In the genomic region with DNA sequence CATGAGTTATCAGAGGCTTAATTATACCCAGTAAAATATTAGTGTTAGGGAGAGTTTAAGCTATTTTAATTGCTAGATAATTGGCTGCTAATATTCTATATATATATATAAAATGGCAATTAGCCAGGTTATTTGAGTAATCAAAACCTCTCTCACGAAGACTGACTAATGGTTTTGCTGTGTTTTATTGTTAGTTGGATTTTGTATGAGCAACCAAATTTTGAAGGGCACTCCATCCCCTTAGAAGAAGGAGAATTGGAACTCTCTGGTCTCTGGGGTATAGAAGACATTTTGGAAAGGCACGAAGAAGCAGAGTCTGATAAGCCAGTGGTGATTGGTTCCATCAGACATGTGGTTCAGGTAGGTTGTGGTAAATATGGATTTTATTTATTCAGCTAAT, we compare ENCODE assay signal across 2 cellular contexts.
TF ChIP-seq lines count a peak whose summit lies in the region.

No MANE protein-coding gene starts in this region.

TF ChIP-seq in SK-N-SH, 30 proteins besides CTCF, POLR2A, EP300 and RAD21 (continued from another document):
- TF ChIP-seq GABPA (IDR thresholded peaks at IDR 0.05; ENCODE audit: low read depth) (no peak), ELF1 (IDR thresholded peaks at IDR 0.05) (no peak)
- TF ChIP-seq, protein P1, sequence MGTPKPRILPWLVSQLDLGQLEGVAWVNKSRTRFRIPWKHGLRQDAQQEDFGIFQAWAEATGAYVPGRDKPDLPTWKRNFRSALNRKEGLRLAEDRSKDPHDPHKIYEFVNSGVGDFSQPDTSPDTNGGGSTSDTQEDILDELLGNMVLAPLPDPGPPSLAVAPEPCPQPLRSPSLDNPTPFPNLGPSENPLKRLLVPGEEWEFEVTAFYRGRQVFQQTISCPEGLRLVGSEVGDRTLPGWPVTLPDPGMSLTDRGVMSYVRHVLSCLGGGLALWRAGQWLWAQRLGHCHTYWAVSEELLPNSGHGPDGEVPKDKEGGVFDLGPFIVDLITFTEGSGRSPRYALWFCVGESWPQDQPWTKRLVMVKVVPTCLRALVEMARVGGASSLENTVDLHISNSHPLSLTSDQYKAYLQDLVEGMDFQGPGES (IDR thresholded peaks at IDR 0.05; ENCODE audit: low read depth, low read length) = no peak

TF ChIP-seq in SK-N-SH treated with all-trans-retinoic acid at 6 μM for 48 hours, 23 proteins besides CTCF, POLR2A, EP300 and RAD21:
- no peak for TF ChIP-seq ZC3H10 (CRISPR knock-in tag; IDR thresholded peaks at IDR 0.05)
- TF ChIP-seq OSR1 (CRISPR knock-in tag; IDR thresholded peaks at IDR 0.05) = no peak
- TF ChIP-seq, protein P2, sequence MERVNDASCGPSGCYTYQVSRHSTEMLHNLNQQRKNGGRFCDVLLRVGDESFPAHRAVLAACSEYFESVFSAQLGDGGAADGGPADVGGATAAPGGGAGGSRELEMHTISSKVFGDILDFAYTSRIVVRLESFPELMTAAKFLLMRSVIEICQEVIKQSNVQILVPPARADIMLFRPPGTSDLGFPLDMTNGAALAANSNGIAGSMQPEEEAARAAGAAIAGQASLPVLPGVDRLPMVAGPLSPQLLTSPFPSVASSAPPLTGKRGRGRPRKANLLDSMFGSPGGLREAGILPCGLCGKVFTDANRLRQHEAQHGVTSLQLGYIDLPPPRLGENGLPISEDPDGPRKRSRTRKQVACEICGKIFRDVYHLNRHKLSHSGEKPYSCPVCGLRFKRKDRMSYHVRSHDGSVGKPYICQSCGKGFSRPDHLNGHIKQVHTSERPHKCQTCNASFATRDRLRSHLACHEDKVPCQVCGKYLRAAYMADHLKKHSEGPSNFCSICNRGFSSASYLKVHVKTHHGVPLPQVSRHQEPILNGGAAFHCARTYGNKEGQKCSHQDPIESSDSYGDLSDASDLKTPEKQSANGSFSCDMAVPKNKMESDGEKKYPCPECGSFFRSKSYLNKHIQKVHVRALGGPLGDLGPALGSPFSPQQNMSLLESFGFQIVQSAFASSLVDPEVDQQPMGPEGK (CRISPR knock-in tag; IDR thresholded peaks at IDR 0.05; ENCODE audit: borderline replicate concordance) = no peak
- TF ChIP-seq ZFP30 (CRISPR knock-in tag; IDR thresholded peaks at IDR 0.05) = no peak
- no peak for TF ChIP-seq ZFP3 (CRISPR knock-in tag; IDR thresholded peaks at IDR 0.05)
